30 cellular contexts compared by ENCODE assay signal in genomic region chr1:93828437-93828756, GRCh38. TPM values are rescaled to one million over a fixed set of nuclear protein-coding genes. Genes with fewer than 3 reads are reported as not detected.
A peak's percentile ranks its signal among the peaks of the same experiment; 100 is the strongest.
DNase-seq lines count a peak whose midpoint lies in the region; ATAC-seq, FAIRE-seq and TF ChIP-seq lines count a peak whose summit lies in the region.
"Had no signal": no experiment of that assay in that cellular context is flagged by ENCODE, and none has a peak within 500 bp of the region (broad histone marks: within the 10 kb centered on the region; RNA-seq: fewer than 3 reads in every experiment).

No MANE protein-coding gene starts in this region.

- peaks cover 27% of the 10 kb centered on the region for H3K4me1 Mint-ChIP-seq in chondrocyte (ENCODE audit: low read depth)
- H3K4me1 Mint-ChIP-seq in type B pancreatic cell (ENCODE audit: unreplicated experiment), result peaks cover 24% of the 10 kb centered on the region

- intact Hi-C loops in HepG2 (cut with micrococcal nuclease; ENCODE audit: unreplicated experiment), result no loop called here
- intact Hi-C loops in right lobe of liver (cut with DNase I), result no loop called here

- no peak overlapping the region for H3K4me3 ChIP-seq in HepG2 (replicated peaks in 1 of 3; ENCODE audit: insufficient read depth in 1 of 3, low read depth in 2 of 3, low read length in 3 of 3)
- no peak overlapping the region for H3K4me3 ChIP-seq in right lobe of liver
- H3K4me3 ChIP-seq: adrenal gland, gastrocnemius medialis, SJSA1, stomach, vagina had no signal

- POLR2A ChIA-PET in HepG2 (lab: Yijun Ruan, JAX), result interaction anchor here (0.8 to 6.4 kb wide), 9 partner anchors 15 to 483 kb away, joined by 3 to 55 read pairs (median 4); no protein-coding TSS in a partner anchor

- H3K27me3 ChIP-seq in HepG2 (ENCODE audit: control insufficient read depth in 1 of 2, insufficient read depth in 2 of 2, low read length in 2 of 2) (no peaks in the 10 kb centered on the region), right lobe of liver (no peaks in the 10 kb centered on the region)
- H3K27me3 ChIP-seq: adrenal gland, gastrocnemius medialis, SJSA1, stomach, vagina had no signal

- H3K4me1 ChIP-seq in HepG2 (ENCODE audit: insufficient read depth, low read length) (peaks cover 29% of the 10 kb centered on the region), right lobe of liver (no peaks in the 10 kb centered on the region)
- H3K4me1 ChIP-seq: adrenal gland, gastrocnemius medialis, parathyroid adenoma, stomach, vagina had no signal

- peak; percentile 39 for FAIRE-seq in HepG2 (lab: Jason Lieb, UNC)

- no TSS peak for BruUV-seq in HepG2 (replicated peaks; lab: Mats Ljungman, UMichigan)

- H3K9me3 ChIP-seq in HepG2 (ENCODE audit: low read length) (peaks cover 6% of the 10 kb centered on the region; the same call in 1 of the 2 replicates), right lobe of liver (peaks cover 0 to 5% (median 0%) of the 10 kb centered on the region in 4 donors)
- H3K9me3 ChIP-seq: gastrocnemius medialis, vagina had no signal

- no peak for TF ChIP-seq POLR2A in HepG2 (IDR thresholded peaks at IDR 0.05; ENCODE audit: insufficient read depth in 1 of 2, low read depth in 2 of 2, low read length in 2 of 2)
- TF ChIP-seq POLR2A in right lobe of liver (IDR thresholded peaks at IDR 0.05), result no peak

- H3K9ac ChIP-seq in HepG2 (ENCODE audit: insufficient read depth, low read depth, low read length), result peak overlapping the region; percentile 20; the same call in 1 of the 2 replicates
- H3K9ac ChIP-seq: parathyroid adenoma had no signal

- no peak for DNase-seq in HepG2 (ENCODE audit: low spot score)
- DNase-seq in right lobe of liver, result no peak
- DNase-seq in chondrocyte (ENCODE audit: low spot score), result no peak
- peak; percentile 22 for DNase-seq in kidney tubule cell (ENCODE audit: low spot score)
- DNase-seq in type B pancreatic cell (ENCODE audit: extremely low spot score, unreplicated experiment), result no peak
- DNase-seq in SHP77 (lab: John Stamatoyannopoulos, UW), result no peak
- no peak for DNase-seq in NCI-H69 (lab: John Stamatoyannopoulos, UW)
- DNase-seq: activated CD4-positive, alpha-beta T cell treated with anti-CD3 and anti-CD28 coated beads, Interleukin-2, amount 50 U/mL, for 4 hours; activated CD4-positive, CD25-positive, alpha-beta regulatory T cell; activated naive CD4-positive, alpha-beta T cell treated with anti-CD3 and anti-CD28 coated beads for 36 hours; adrenal gland; cerebellar nuclear complex; DMS79 treated with DMSO at 0.1 percent for 48 hours; gastrocnemius medialis; GDM1; Karpas-422; left colon; NCI-H2081 treated with DMSO at 0.1 percent for 48 hours; NCI-H345; NCI-H774; stimulated activated CD4-positive, alpha-beta T cell treated with anti-CD3 and anti-CD28 coated beads, Interleukin-2, amount 100 ng/mL, for 48 hours; stomach; T-helper 1 cell had no signal

- H3K4me3 Mint-ChIP-seq in chondrocyte (ENCODE audit: unreplicated experiment) (no peak overlapping the region), type B pancreatic cell (peak overlapping the region; percentile 76)
- H3K4me3 Mint-ChIP-seq: activated naive CD4-positive, alpha-beta T cell treated with anti-CD3 and anti-CD28 coated beads for 36 hours; activated T-helper 1 cell treated with anti-CD3 and anti-CD28 coated beads, Interleukin-12 subunit alpha, Interleukin-12 subunit beta, Interleukin-2, Interleukin-4 antibody, amounts not matched to agents 30 ng/mL and 10 ng/mL and 1 ng/mL, durations not matched to agents 14 hours and 24 hours and 36 hours; brain; neural crest cell had no signal

- H3K79me2 ChIP-seq in HepG2 (ENCODE audit: insufficient read depth, low read length), result no peaks in the 10 kb centered on the region
- H3K79me2 ChIP-seq: parathyroid adenoma had no signal

- H2AFZ ChIP-seq in HepG2 (ENCODE audit: low read length), result no peak overlapping the region
- H2AFZ ChIP-seq: parathyroid adenoma had no signal

- TF ChIP-seq EP300 in HepG2 (IDR thresholded peaks at IDR 0.05; ENCODE audit: low read depth in 2 of 2, low read length in 2 of 2) (no peak), HepG2 (CRISPR knock-in tag; IDR thresholded peaks at IDR 0.05; ENCODE audit: borderline replicate concordance) (no peak)

- 0 out of 2 replicates have a peak overlapping the region, but pooled peaks have one; percentile 26 for H3K4me2 ChIP-seq in HepG2 (ENCODE audit: low read depth, low read length)

- H3K27ac ChIP-seq in HepG2 (ENCODE audit: extremely low read length, insufficient read depth, low read length) (peak overlapping the region; percentile 73), right lobe of liver (no peak overlapping the region)
- H3K27ac ChIP-seq: adrenal gland, gastrocnemius medialis, parathyroid adenoma, SJSA1, stomach, vagina had no signal

- CTCF ChIA-PET in HepG2 (lab: Yijun Ruan, JAX; ENCODE audit: low intra/inter-chr PET ratio, low total read pairs), result no interaction called here

- H4K20me1 ChIP-seq in HepG2 (ENCODE audit: insufficient read depth, low read length), result no peaks in the 10 kb centered on the region

- WGBS in HepG2 (ENCODE audit: low lambda C conversion rate), result 100% methylated on average over 1 of the region's 1 CpG
- 86% methylated on average over 1 of the region's 1 CpG for WGBS in right lobe of liver (ENCODE audit: insufficient coverage, low coverage, low lambda C conversion rate, missing lambda C conversion rate)

- ATAC-seq in HepG2 (peak; percentile 46), right lobe of liver (no peak), GM19328 (IDR thresholded peaks at IDR 0.05; ENCODE audit: unreplicated experiment) (no peak)
- ATAC-seq: gastrocnemius medialis, left colon had no signal

- H3K9me3 Mint-ChIP-seq in chondrocyte (ENCODE audit: low read depth), result peaks cover 16% of the 10 kb centered on the region
- H3K9me3 Mint-ChIP-seq in type B pancreatic cell, result peaks cover 7% of the 10 kb centered on the region
- H3K9me3 Mint-ChIP-seq: activated naive CD4-positive, alpha-beta T cell treated with anti-CD3 and anti-CD28 coated beads for 36 hours had no signal

- TF ChIP-seq RAD21 in HepG2 (CRISPR knock-in tag; IDR thresholded peaks at IDR 0.05), result no peak

- H3K27me3 Mint-ChIP-seq in chondrocyte (ENCODE audit: low read depth), result no peaks in the 10 kb centered on the region
- no peaks in the 10 kb centered on the region for H3K27me3 Mint-ChIP-seq in type B pancreatic cell

- H3K36me3 Mint-ChIP-seq in chondrocyte (ENCODE audit: low read depth) (peaks cover 19% of the 10 kb centered on the region), type B pancreatic cell (peaks cover 15% of the 10 kb centered on the region)

- peak overlapping the region; percentile 51 for H3K27ac Mint-ChIP-seq in chondrocyte (ENCODE audit: unreplicated experiment)
- H3K27ac Mint-ChIP-seq in type B pancreatic cell, result peak overlapping the region; percentile 98
- H3K27ac Mint-ChIP-seq: activated naive CD4-positive, alpha-beta T cell treated with anti-CD3 and anti-CD28 coated beads for 36 hours; activated T-helper 1 cell treated with anti-CD3 and anti-CD28 coated beads, Interleukin-12 subunit alpha, Interleukin-12 subunit beta, Interleukin-2, Interleukin-4 antibody, amounts not matched to agents 30 ng/mL and 10 ng/mL and 1 ng/mL, durations not matched to agents 14 hours and 24 hours and 36 hours had no signal

- TF ChIP-seq CTCF in HepG2 (CRISPR knock-in tag; IDR thresholded peaks at IDR 0.05), result no peak
- no peak for TF ChIP-seq CTCF in right lobe of liver (IDR thresholded peaks at IDR 0.05)
- TF ChIP-seq CTCF in chondrocyte (IDR thresholded peaks at IDR 0.05), result no peak
- TF ChIP-seq CTCF in type B pancreatic cell (conservative IDR thresholded peaks at IDR 0.05), result no peak

- H3K36me3 ChIP-seq in HepG2 (replicated peaks in 1 of 2; ENCODE audit: control insufficient read depth in 1 of 2, insufficient read depth in 2 of 2, low read length in 2 of 2), result no peaks in the 10 kb centered on the region
- no peaks in the 10 kb centered on the region for H3K36me3 ChIP-seq in right lobe of liver
- H3K36me3 ChIP-seq: adrenal gland, gastrocnemius medialis, SJSA1, stomach, vagina had no signal

- in situ Hi-C loops in HepG2 (cut with HindIII; ENCODE audit: extremely low pct_ligation_motif_present, low pct_unique_long_range_greater_than_20kb), result loop anchor here (10.0 kb wide), 1 partner anchor 394 kb away; no protein-coding TSS in a partner anchor

TF ChIP-seq in HepG2, 621 proteins besides CTCF, POLR2A, EP300 and RAD21 (continues in another document):
- no peak for TF ChIP-seq BRD4 (CRISPR knock-in tag; IDR thresholded peaks at IDR 0.05)
- TF ChIP-seq GATAD2A (CRISPR knock-in tag; IDR thresholded peaks at IDR 0.05), result no peak
- TF ChIP-seq NCOA1 (CRISPR knock-in tag; IDR thresholded peaks at IDR 0.05), result 0 out of 2 replicates have a peak, but pooled peaks have one; percentile 44
- no peak for TF ChIP-seq NPAS2 (CRISPR knock-in tag; IDR thresholded peaks at IDR 0.05; ENCODE audit: borderline replicate concordance)
- no peak for TF ChIP-seq NBN (conservative IDR thresholded peaks at IDR 0.05)
- TF ChIP-seq NR2F6 (IDR thresholded peaks at IDR 0.05), result no peak
- TF ChIP-seq NR2F6 (CRISPR knock-in tag; IDR thresholded peaks at IDR 0.05), result no peak

RNA-seq across cellular contexts. Expression of gene DNTTIP2, which starts 50.6 kb away (rescaled TPM):
- total RNA-seq in HepG2 (2016; rRNA removed; fragmentation: Illumina TruSeq; extraction: Trizol) (63.3 and 93.0 TPM in 2 replicates), right lobe of liver (10 to 100 TPM; 15.0 to 27.0 (median 22.2) TPM), chondrocyte (38.8 to 45.7 TPM (median 39.1 TPM) in 3 replicates), type B pancreatic cell (ENCODE audit: low replicate concordance) (47.1 and 55.1 TPM in 2 replicates)
- total RNA-seq in HepG2 (2016; cell fraction: cytosol; rRNA removed; fragmentation: Illumina TruSeq; extraction: Trizol; ENCODE audit: low read depth), result 15.2 and 18.1 TPM in 2 replicates
- 58.6 and 87.6 TPM in 2 replicates for total RNA-seq in HepG2 (2016; cell fraction: insoluble cytoplasmic fraction; rRNA removed; fragmentation: Illumina TruSeq; extraction: Trizol)
- 18.9 and 24.0 TPM in 2 replicates for total RNA-seq in HepG2 (2016; cell fraction: membrane; rRNA removed; fragmentation: Illumina TruSeq; extraction: Trizol)
- 67.1 and 71.3 TPM in 2 replicates for total RNA-seq in HepG2 (2016; cell fraction: nucleus; rRNA removed; fragmentation: Illumina TruSeq; extraction: Trizol)
- 10.3 and 11.4 TPM in 2 replicates for polyA plus RNA-seq in HepG2 (2011; rRNA removed)
- polyA plus RNA-seq in HepG2 (2011; cell fraction: cytosol; rRNA removed), result 3.6 and 4.4 TPM in 2 replicates
- polyA plus RNA-seq in HepG2 (2011; cell fraction: nucleus; rRNA removed), result 9.6 and 9.7 TPM in 2 replicates
- 29.5 and 35.0 TPM in 2 replicates for polyA plus RNA-seq in HepG2 (2012)
- 5.3 and 7.3 TPM in 2 replicates for polyA plus RNA-seq in HepG2 (2016; cell fraction: cytosol; fragmentation: Illumina TruSeq; extraction: Trizol; ENCODE audit: low read depth)
- 77.2 and 80.1 TPM in 2 replicates for polyA plus RNA-seq in HepG2 (2016; cell fraction: insoluble cytoplasmic fraction; fragmentation: Illumina TruSeq; extraction: Trizol; ENCODE audit: low read depth)
- polyA plus RNA-seq in HepG2 (2016; cell fraction: membrane; fragmentation: Illumina TruSeq; extraction: Trizol; ENCODE audit: low read depth), result 7.6 and 11.1 TPM in 2 replicates
- polyA plus RNA-seq in HepG2 (2016; cell fraction: nucleus; fragmentation: Illumina TruSeq; extraction: Trizol; ENCODE audit: insufficient read depth, low read depth), result 95.2 and 98.9 TPM in 2 replicates
- polyA minus RNA-seq in HepG2 (2011; rRNA and poly(A)+ RNA removed; ENCODE audit: low replicate concordance), result 7.4 and 19.1 TPM in 2 replicates
- 6.9 and 12.9 TPM in 2 replicates for polyA minus RNA-seq in HepG2 (2011; cell fraction: cytosol; rRNA and poly(A)+ RNA removed)
- 29.0 and 36.4 TPM in 2 replicates for polyA minus RNA-seq in HepG2 (2011; cell fraction: nucleus; rRNA and poly(A)+ RNA removed)
